In genomic region chr2:11375689-11376027, GRCh38 we compare ENCODE assay signal across 19 cellular contexts. TPM values are rescaled to one million over a fixed set of nuclear protein-coding genes. Genes with fewer than 3 reads are reported as not detected.
DNase-seq lines count a peak whose midpoint lies in the region; ATAC-seq and TF ChIP-seq lines count a peak whose summit lies in the region.
"Had no signal": no experiment of that assay in that cellular context is flagged by ENCODE, and none has a peak within 500 bp of the region (broad histone marks: within the 10 kb centered on the region; RNA-seq: fewer than 3 reads in every experiment).

No MANE protein-coding gene starts in this region.

- H3K4me3 ChIP-seq in breast epithelium, result no peak overlapping the region
- H3K4me3 ChIP-seq in heart right ventricle, result no peak overlapping the region
- no peak overlapping the region for H3K4me3 ChIP-seq in prostate gland
- H3K4me3 ChIP-seq in upper lobe of right lung, result no peak overlapping the region

- WGBS in heart right ventricle, 2 donors, result 78 to 82% methylated on average over 7 of the region's 7 CpGs
- WGBS in prostate gland, result 42% methylated on average over 7 of the region's 7 CpGs

- CTCF ChIA-PET in MCF 10A (lab: Yijun Ruan, JAX), result interaction anchor here (0.6 to 1.6 kb wide), 3 partner anchors 14 to 243 kb away, joined by 3 to 5 read pairs (median 4); a partner anchor contains a TSS

- H3K36me3 ChIP-seq in breast epithelium, result no peaks in the 10 kb centered on the region
- H3K36me3 ChIP-seq in heart right ventricle, result no peaks in the 10 kb centered on the region
- H3K36me3 ChIP-seq in prostate gland, result no peaks in the 10 kb centered on the region
- no peaks in the 10 kb centered on the region for H3K36me3 ChIP-seq in upper lobe of right lung

- TF ChIP-seq CTCF in breast epithelium (IDR thresholded peaks at IDR 0.05) (no peak), MCF 10A (IDR thresholded peaks at IDR 0.05; ENCODE audit: unreplicated experiment) (no peak), heart right ventricle (IDR thresholded peaks at IDR 0.05) (no peak), prostate gland (IDR thresholded peaks at IDR 0.05) (no peak), upper lobe of right lung (IDR thresholded peaks at IDR 0.05) (no peak)

- H3K27ac ChIP-seq in breast epithelium (peak overlapping the region; percentile 75 to 85), heart right ventricle (peak overlapping the region in 7 of 10 donors; percentile 58 to 88 (median 83)), prostate gland (peak overlapping the region; percentile 72 to 73), upper lobe of right lung (peak overlapping the region; percentile 91)
- H3K27ac ChIP-seq: KMS-11 had no signal

- H3K27me3 ChIP-seq in breast epithelium (no peaks in the 10 kb centered on the region), heart right ventricle (no peaks in the 10 kb centered on the region), prostate gland (replicated peaks; ENCODE audit: insufficient read depth) (no peaks in the 10 kb centered on the region), upper lobe of right lung (no peaks in the 10 kb centered on the region)

- POLR2A ChIA-PET in MCF 10A (lab: Yijun Ruan, JAX), result interaction anchor here (0.7 to 7.0 kb wide), 8 partner anchors 8 to 65 kb away, joined by 3 to 147 read pairs (median 7); partner anchors contain the start of gene ROCK2

- H3K36me3 Mint-ChIP-seq in MCF 10A (ENCODE audit: insufficient read depth, unreplicated experiment), result no peaks in the 10 kb centered on the region
- H3K36me3 Mint-ChIP-seq in effector memory CD8-positive, alpha-beta T cell (ENCODE audit: insufficient read depth), result no peaks in the 10 kb centered on the region
- H3K36me3 Mint-ChIP-seq: activated naive CD8-positive, alpha-beta T cell treated with anti-CD3 and anti-CD28 coated beads, Interleukin-2, amount 10 ng/mL, durations not matched to agents 7 days and 5 days had no signal

- DNase-seq in breast epithelium (ENCODE audit: low spot score in 2 of 2), result no peak
- no peak for DNase-seq in MCF 10A (ENCODE audit: unreplicated experiment)
- DNase-seq in heart right ventricle, result no peak
- no peak for DNase-seq in prostate gland (ENCODE audit: low spot score)
- no peak for DNase-seq in upper lobe of right lung
- no peak for DNase-seq in inferior parietal cortex (ENCODE audit: extremely low spot score)
- DNase-seq in effector memory CD8-positive, alpha-beta T cell, result no peak
- DNase-seq: activated naive CD8-positive, alpha-beta T cell treated with anti-CD3 and anti-CD28 coated beads, Interleukin-2, amount 10 ng/mL, durations not matched to agents 7 days and 5 days; Calu3; H7; NCI-H1436; NCI-H510A; stimulated activated CD4-positive, alpha-beta T cell treated with anti-CD3 and anti-CD28 coated beads, Interleukin-4, amount 100 ng/mL, for 4 hours; T-helper 2 cell had no signal

- no peaks in the 10 kb centered on the region for H3K9me3 Mint-ChIP-seq in MCF 10A (ENCODE audit: unreplicated experiment)
- no peaks in the 10 kb centered on the region for H3K9me3 Mint-ChIP-seq in effector memory CD8-positive, alpha-beta T cell
- H3K9me3 Mint-ChIP-seq: activated naive CD8-positive, alpha-beta T cell treated with anti-CD3 and anti-CD28 coated beads, Interleukin-2, amount 10 ng/mL, durations not matched to agents 7 days and 5 days; stimulated activated effector memory CD8-positive, alpha-beta T cell treated with anti-CD3 and anti-CD28 coated beads, Interleukin-12 subunit alpha, Interleukin-12 subunit beta, amount 100 ng/mL, for 72 hours had no signal

- H3K27me3 Mint-ChIP-seq in MCF 10A (ENCODE audit: insufficient read depth, unreplicated experiment), result no peaks in the 10 kb centered on the region
- peaks cover 20% of the 10 kb centered on the region in 2 donors for H3K27me3 Mint-ChIP-seq in effector memory CD8-positive, alpha-beta T cell

- TF ChIP-seq POLR2A in breast epithelium (IDR thresholded peaks at IDR 0.05) (no peak), prostate gland (IDR thresholded peaks at IDR 0.05) (no peak)

- no TSS peak for BruUV-seq in MCF 10A (replicated peaks; lab: Mats Ljungman, UMichigan)

- H3K27ac Mint-ChIP-seq in MCF 10A (ENCODE audit: low read depth, unreplicated experiment), result no peak overlapping the region
- H3K27ac Mint-ChIP-seq in effector memory CD8-positive, alpha-beta T cell, result no peak overlapping the region
- H3K27ac Mint-ChIP-seq: activated naive CD8-positive, alpha-beta T cell treated with anti-CD3 and anti-CD28 coated beads, Interleukin-2, amount 10 ng/mL, durations not matched to agents 7 days and 5 days; progenitor cell of endocrine pancreas; stimulated activated effector memory CD8-positive, alpha-beta T cell treated with anti-CD3 and anti-CD28 coated beads, Interleukin-12 subunit alpha, Interleukin-12 subunit beta, amount 100 ng/mL, for 72 hours had no signal

- peaks cover 42% of the 10 kb centered on the region for H3K4me1 Mint-ChIP-seq in MCF 10A (ENCODE audit: insufficient read depth, unreplicated experiment)
- no peaks in the 10 kb centered on the region for H3K4me1 Mint-ChIP-seq in effector memory CD8-positive, alpha-beta T cell (ENCODE audit: low read depth in 2 of 2)
- H3K4me1 Mint-ChIP-seq: activated naive CD8-positive, alpha-beta T cell treated with anti-CD3 and anti-CD28 coated beads, Interleukin-2, amount 10 ng/mL, durations not matched to agents 7 days and 5 days had no signal

- H3K4me1 ChIP-seq in breast epithelium (peaks cover 0 to 19% of the 10 kb centered on the region in 2 donors), heart right ventricle (peaks cover 6 to 48% (median 27%) of the 10 kb centered on the region in 9 donors), prostate gland (replicated peaks) (no peaks in the 10 kb centered on the region), upper lobe of right lung (peaks cover 49% of the 10 kb centered on the region)

- H3K4me3 Mint-ChIP-seq in MCF 10A (ENCODE audit: unreplicated experiment), result no peak overlapping the region
- no peak overlapping the region for H3K4me3 Mint-ChIP-seq in effector memory CD8-positive, alpha-beta T cell
- H3K4me3 Mint-ChIP-seq: activated naive CD8-positive, alpha-beta T cell treated with anti-CD3 and anti-CD28 coated beads, Interleukin-2, amount 10 ng/mL, durations not matched to agents 7 days and 5 days; stimulated activated effector memory CD8-positive, alpha-beta T cell treated with anti-CD3 and anti-CD28 coated beads, Interleukin-12 subunit alpha, Interleukin-12 subunit beta, amount 100 ng/mL, for 72 hours had no signal

- H3K9me3 ChIP-seq in breast epithelium, result no peaks in the 10 kb centered on the region
- H3K9me3 ChIP-seq in heart right ventricle, result no peaks in the 10 kb centered on the region
- no peaks in the 10 kb centered on the region for H3K9me3 ChIP-seq in prostate gland
- no peaks in the 10 kb centered on the region for H3K9me3 ChIP-seq in upper lobe of right lung

- intact Hi-C loops in breast epithelium (cut with DNase I; ENCODE audit: low total_unique reads), result no loop called here
- intact Hi-C loops in MCF 10A (cut with micrococcal nuclease), result no loop called here
- intact Hi-C loops in heart right ventricle (cut with DNase I), result loop anchor here in 1 of 10 donors (5.0 kb wide), 1 partner anchor 33 kb away; the partner anchor contains the start of gene ROCK2
- intact Hi-C loops in prostate gland (cut with DNase I), result loop anchor here (2.0 kb wide), 1 partner anchor 31 kb away; the partner anchor contains the start of gene ROCK2
- intact Hi-C loops in upper lobe of right lung (cut with DNase I), result no loop called here

- ATAC-seq in heart right ventricle (peak in 3 of 8 donors; percentile 11 to 32 (median 16)), upper lobe of right lung (no peak), GM19328 (IDR thresholded peaks at IDR 0.05; ENCODE audit: unreplicated experiment) (no peak)
- ATAC-seq in effector memory CD8-positive, alpha-beta T cell (replicated peaks), result no peak
- ATAC-seq: Panc1; stimulated activated effector memory CD8-positive, alpha-beta T cell treated with anti-CD3 and anti-CD28 coated beads, Interleukin-12 subunit alpha, Interleukin-12 subunit beta, amount 100 ng/mL, for 72 hours had no signal

RNA-seq across cellular contexts. Expression of gene ROCK2, which starts 31.2 kb away (rescaled TPM):
- total RNA-seq in breast epithelium (100 to 1,000 TPM in 2 of 3 donors, 10 to 100 TPM in 1; 87.1 to 181 (median 103) TPM), MCF 10A (2022) (40.0 and 40.7 TPM in 2 replicates), heart right ventricle (10 to 100 TPM; 29.7 to 51.8 (median 38.5) TPM), prostate gland (10 to 100 TPM; 29.6 to 32.2 TPM), upper lobe of right lung (63.5 TPM)
- 1 to 10 TPM; 6.9 to 8.6 TPM for polyA plus RNA-seq in heart right ventricle
